In the genomic region with DNA sequence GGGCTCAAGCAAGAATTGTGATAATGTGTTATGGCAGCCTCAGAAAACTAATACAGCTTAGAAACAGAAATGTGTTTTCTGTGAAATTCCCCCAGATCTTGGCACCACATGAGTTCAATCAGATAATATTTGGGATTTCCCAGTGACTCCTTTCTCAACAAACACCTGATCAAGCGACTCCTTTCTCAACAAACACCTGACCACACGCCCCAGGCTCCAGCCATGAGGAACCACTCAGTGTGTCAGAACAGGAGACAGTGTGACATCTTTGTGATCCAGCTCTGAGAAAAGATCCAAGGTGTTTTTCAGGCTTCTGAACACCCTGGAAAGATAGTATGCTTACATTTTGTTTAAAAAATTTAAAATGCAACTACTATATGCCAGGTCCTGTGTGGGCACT, we compare ENCODE assay signal across 3 cellular contexts.
TF ChIP-seq lines count a peak whose summit lies in the region.

No MANE protein-coding gene starts in this region.

TF ChIP-seq in SK-N-SH, 30 proteins besides CTCF, POLR2A, EP300 and RAD21:
- TF ChIP-seq ELF1 (IDR thresholded peaks at IDR 0.05) (no peak), SMC3 (IDR thresholded peaks at IDR 0.05; ENCODE audit: low read depth, low read length) (no peak), RCOR1 (IDR thresholded peaks at IDR 0.05; ENCODE audit: low read length) (no peak), YY1 (IDR thresholded peaks at IDR 0.05; ENCODE audit: low read depth) (no peak), GABPA (IDR thresholded peaks at IDR 0.05; ENCODE audit: low read depth) (no peak), USF1 (IDR thresholded peaks at IDR 0.05; ENCODE audit: borderline replicate concordance, low read depth) (no peak), TAF1 (IDR thresholded peaks at IDR 0.05; ENCODE audit: borderline replicate concordance, low read depth, low read length) (no peak), TEAD4 (IDR thresholded peaks at IDR 0.05; ENCODE audit: borderline replicate concordance, insufficient read depth) (no peak), SIN3A (IDR thresholded peaks at IDR 0.05; ENCODE audit: borderline replicate concordance, low read depth, low read length) (no peak), RXRA (IDR thresholded peaks at IDR 0.05; ENCODE audit: borderline replicate concordance, low read depth) (no peak), FOSL2 (IDR thresholded peaks at IDR 0.05; ENCODE audit: borderline replicate concordance, low read depth) (no peak), JUND (IDR thresholded peaks at IDR 0.05) (no peak), USF2 (IDR thresholded peaks at IDR 0.05; ENCODE audit: borderline replicate concordance, low read depth, low read length) (no peak)
- TF ChIP-seq, protein P1, sequence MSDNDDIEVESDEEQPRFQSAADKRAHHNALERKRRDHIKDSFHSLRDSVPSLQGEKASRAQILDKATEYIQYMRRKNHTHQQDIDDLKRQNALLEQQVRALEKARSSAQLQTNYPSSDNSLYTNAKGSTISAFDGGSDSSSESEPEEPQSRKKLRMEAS (IDR thresholded peaks at IDR 0.05; ENCODE audit: low read depth), result no peak
- TF ChIP-seq, protein P2, sequence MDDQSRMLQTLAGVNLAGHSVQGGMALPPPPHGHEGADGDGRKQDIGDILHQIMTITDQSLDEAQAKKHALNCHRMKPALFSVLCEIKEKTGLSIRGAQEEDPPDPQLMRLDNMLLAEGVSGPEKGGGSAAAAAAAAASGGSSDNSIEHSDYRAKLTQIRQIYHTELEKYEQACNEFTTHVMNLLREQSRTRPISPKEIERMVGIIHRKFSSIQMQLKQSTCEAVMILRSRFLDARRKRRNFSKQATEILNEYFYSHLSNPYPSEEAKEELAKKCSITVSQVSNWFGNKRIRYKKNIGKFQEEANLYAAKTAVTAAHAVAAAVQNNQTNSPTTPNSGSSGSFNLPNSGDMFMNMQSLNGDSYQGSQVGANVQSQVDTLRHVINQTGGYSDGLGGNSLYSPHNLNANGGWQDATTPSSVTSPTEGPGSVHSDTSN (IDR thresholded peaks at IDR 0.05), result no peak

TF ChIP-seq in SK-N-SH treated with all-trans-retinoic acid at 6 μM for 48 hours, 23 proteins besides CTCF, POLR2A, EP300 and RAD21:
- TF ChIP-seq ZNF8 (CRISPR knock-in tag; IDR thresholded peaks at IDR 0.05) (no peak), CSDC2 (CRISPR knock-in tag; IDR thresholded peaks at IDR 0.05) (no peak), ZFP3 (CRISPR knock-in tag; IDR thresholded peaks at IDR 0.05) (no peak), PPARA (CRISPR knock-in tag; IDR thresholded peaks at IDR 0.05; ENCODE audit: borderline replicate concordance) (no peak), BACH2 (CRISPR knock-in tag; IDR thresholded peaks at IDR 0.05; ENCODE audit: borderline replicate concordance) (no peak), ARNTL (CRISPR knock-in tag; IDR thresholded peaks at IDR 0.05; ENCODE audit: borderline replicate concordance, low read depth) (no peak), ZNF565 (CRISPR knock-in tag; conservative IDR thresholded peaks at IDR 0.05; ENCODE audit: low read depth) (no peak), TCF4 (CRISPR knock-in tag; IDR thresholded peaks at IDR 0.05; ENCODE audit: borderline replicate concordance) (no peak)
TF ChIP-seq in SK-N-SH treated with all-trans-retinoic acid at 6 μM for 48 hours: peak in this region for 0.

TF ChIP-seq in H1, 55 proteins besides CTCF, POLR2A, EP300 and RAD21:
- TF ChIP-seq SP4 (IDR thresholded peaks at IDR 0.05; ENCODE audit: low read length), result no peak
- no peak for TF ChIP-seq SAP30 (IDR thresholded peaks at IDR 0.05; ENCODE audit: insufficient read depth, insufficient replicate concordance, low read length)
- no peak for TF ChIP-seq SUZ12 (IDR thresholded peaks at IDR 0.05; ENCODE audit: low read length)
- TF ChIP-seq CBX5 (IDR thresholded peaks at IDR 0.05; ENCODE audit: low read depth, low read length), result no peak
- TF ChIP-seq CREB1 (IDR thresholded peaks at IDR 0.05), result no peak
- no peak for TF ChIP-seq MAFK (IDR thresholded peaks at IDR 0.05; ENCODE audit: low read depth, low read length)
- no peak for TF ChIP-seq EGR1 (IDR thresholded peaks at IDR 0.05; ENCODE audit: borderline replicate concordance, low read depth, low read length)
- no peak for TF ChIP-seq JUN (IDR thresholded peaks at IDR 0.05; ENCODE audit: low read depth, low read length)
- TF ChIP-seq KDM1A (IDR thresholded peaks at IDR 0.05; ENCODE audit: borderline replicate concordance, low read length), result no peak
- TF ChIP-seq PHF8 (conservative IDR thresholded peaks at IDR 0.05; ENCODE audit: low read depth, low read length), result no peak
- no peak for TF ChIP-seq TEAD4 (IDR thresholded peaks at IDR 0.05; ENCODE audit: low read depth, low read length)
- TF ChIP-seq SP1 (IDR thresholded peaks at IDR 0.05; ENCODE audit: low read depth, low read length), result no peak
- no peak for TF ChIP-seq SIN3A (conservative IDR thresholded peaks at IDR 0.05 in 1 of 2, IDR thresholded peaks at IDR 0.05 in 1 of 2; ENCODE audit: low read depth in 1 of 2, low read length in 2 of 2)
- TF ChIP-seq E2F6 (IDR thresholded peaks at IDR 0.05), result no peak
- no peak for TF ChIP-seq RBBP5 (IDR thresholded peaks at IDR 0.05; ENCODE audit: borderline replicate concordance, low read depth, low read length)
